Comparison of ENCODE assay signal across 21 cellular contexts in genomic region chr17:65220732-65221131, GRCh38.
A peak's percentile ranks its signal among the peaks of the same experiment; 100 is the strongest.
DNase-seq lines count a peak whose midpoint lies in the region; ATAC-seq and TF ChIP-seq lines count a peak whose summit lies in the region.
"Had no signal": no experiment of that assay in that cellular context is flagged by ENCODE, and none has a peak within 500 bp of the region (broad histone marks: within the 10 kb centered on the region; RNA-seq: fewer than 3 reads in every experiment).

No MANE protein-coding gene starts in this region.

- H3K36me3 ChIP-seq in adipocyte (ENCODE audit: control insufficient read depth, insufficient read depth, low read length, severe bottlenecking) (no peaks in the 10 kb centered on the region), mesendoderm (ENCODE audit: control insufficient read depth, insufficient read depth, low read length) (no peaks in the 10 kb centered on the region), esophagus squamous epithelium (no peaks in the 10 kb centered on the region)
- H3K36me3 ChIP-seq: left lung, pancreas had no signal

- H3K18ac ChIP-seq in mesendoderm (ENCODE audit: low read length), result no peak overlapping the region

- peaks cover 25% of the 10 kb centered on the region for H3K27me3 ChIP-seq in adipocyte (replicated peaks; ENCODE audit: control insufficient read depth, insufficient read depth, low read length)
- no peaks in the 10 kb centered on the region for H3K27me3 ChIP-seq in mesendoderm (ENCODE audit: insufficient read depth, low read length, poor library complexity)
- peaks cover 0 to 28% (median 0%) of the 10 kb centered on the region in 4 donors for H3K27me3 ChIP-seq in esophagus squamous epithelium
- H3K27me3 ChIP-seq: hepatocyte, left lung, pancreas had no signal

- H3K4me1 ChIP-seq in adipocyte (ENCODE audit: control insufficient read depth, insufficient read depth, low read length), result no peaks in the 10 kb centered on the region
- peaks cover 4% of the 10 kb centered on the region for H3K4me1 ChIP-seq in mesendoderm (ENCODE audit: control insufficient read depth, low read depth, low read length)
- H3K4me1 ChIP-seq in esophagus squamous epithelium, result no peaks in the 10 kb centered on the region
- H3K4me1 ChIP-seq: left lung, pancreas had no signal

- no peak overlapping the region for H4K5ac ChIP-seq in mesendoderm (ENCODE audit: low read length)

- no peak overlapping the region for H2BK5ac ChIP-seq in mesendoderm (ENCODE audit: low read length)

- no peak overlapping the region for H2BK15ac ChIP-seq in mesendoderm (replicated peaks; ENCODE audit: low read depth)

- TF ChIP-seq CTCF in esophagus squamous epithelium (IDR thresholded peaks at IDR 0.05), result no peak

- no peaks in the 10 kb centered on the region for H3K79me2 ChIP-seq in mesendoderm (ENCODE audit: control insufficient read depth, insufficient read depth, low read length)
- H3K79me2 ChIP-seq: hepatocyte had no signal

- peak; percentile 70 for DNase-seq in EH (ENCODE audit: low read depth)
- peak; percentile 57 for DNase-seq in HT1080 (ENCODE audit: low read depth)
- DNase-seq in adipocyte (ENCODE audit: low read depth), result peak; percentile 24
- DNase-seq in mesendoderm, result peak; percentile 95
- no peak for DNase-seq in esophagus squamous epithelium (lab: John Stamatoyannopoulos, UW)
- DNase-seq in stimulated activated naive CD4-positive, alpha-beta T cell (lab: John Stamatoyannopoulos, UW), result no peak
- DNase-seq: activated CD4-positive, alpha-beta T cell treated with anti-CD3 and anti-CD28 coated beads for 1 hour; central memory CD4-positive, alpha-beta T cell; COR-L47; effector CD8-positive, alpha-beta T cell; left lung; NCI-H1417 treated with DMSO at 0.1 percent for 48 hours; NCI-H345; pancreas; stimulated activated CD4-positive, alpha-beta T cell treated with anti-CD3 and anti-CD28 coated beads, Interleukin-4, amount 100 ng/mL, for 1 hour had no signal

- no peak overlapping the region for H3K4me3 ChIP-seq in adipocyte (ENCODE audit: low read length)
- H3K4me3 ChIP-seq in mesendoderm (ENCODE audit: low read length), result no peak overlapping the region
- no peak overlapping the region for H3K4me3 ChIP-seq in esophagus squamous epithelium
- H3K4me3 ChIP-seq: GM12878, hepatocyte, left lung, pancreas had no signal

- H3K9ac ChIP-seq in adipocyte (ENCODE audit: low read length) (no peak overlapping the region), mesendoderm (ENCODE audit: low read length) (no peak overlapping the region)
- H3K9ac ChIP-seq: KMS-11 had no signal

- H4K8ac ChIP-seq in mesendoderm (ENCODE audit: low read depth, low read length), result no peak overlapping the region

- H3K27ac ChIP-seq in mesendoderm (ENCODE audit: low read depth, low read length) (no peak overlapping the region), esophagus squamous epithelium (no peak overlapping the region)
- H3K27ac ChIP-seq: hepatocyte, KMS-11, left lung, pancreas had no signal

- no peak for TF ChIP-seq POLR2A in esophagus squamous epithelium (IDR thresholded peaks at IDR 0.05)

- no peak overlapping the region for H2BK120ac ChIP-seq in mesendoderm (ENCODE audit: low read depth, low read length)

- H2AK5ac ChIP-seq in mesendoderm (ENCODE audit: low read length), result no peak overlapping the region

- no peaks in the 10 kb centered on the region for H3K79me1 ChIP-seq in mesendoderm (ENCODE audit: low read length)

- H3K4ac ChIP-seq in mesendoderm (ENCODE audit: low read depth, low read length), result no peak overlapping the region

- H3K23ac ChIP-seq in mesendoderm (ENCODE audit: low read length), result no peak overlapping the region

- H3K4me2 ChIP-seq in mesendoderm (ENCODE audit: low read length), result no peak overlapping the region
- H3K4me2 ChIP-seq: hepatocyte, KMS-11 had no signal

- no peak overlapping the region for H3K56ac ChIP-seq in mesendoderm (ENCODE audit: low read length)

- ATAC-seq in GM21381 (IDR thresholded peaks at IDR 0.05; ENCODE audit: unreplicated experiment), result no peak
- ATAC-seq: activated T-helper 17 cell treated with anti-CD3 and anti-CD28 coated beads, Interleukin-2, amount 50 U/mL, for 72 hours; GM12878; left lung; pancreas; Right ventricle myocardium inferior had no signal

- intact Hi-C loops in esophagus squamous epithelium (cut with DNase I), result no loop called here

- no CpG with 5 or more reads among the region's 1 CpG for WGBS in mesendoderm (ENCODE audit: extremely low coverage, insufficient coverage, low lambda C conversion rate)
- 56 to 88% methylated on average over 1 of the region's 1 CpG for WGBS in esophagus squamous epithelium, 2 donors

- H3K9me3 ChIP-seq in adipocyte (ENCODE audit: control insufficient read depth, low read length), result no peaks in the 10 kb centered on the region
- H3K9me3 ChIP-seq in esophagus squamous epithelium, result no peaks in the 10 kb centered on the region
- H3K9me3 ChIP-seq: left lung, pancreas had no signal

Comparison
In these comparisons a context has a peak if more than half of its experiments do, and no peak if none do; other contexts are left out.
1. DNase-seq: peak in EH (single experiment), HT1080 (single experiment), adipocyte (single experiment) and mesendoderm (single experiment); none in esophagus squamous epithelium (single experiment) and stimulated activated naive CD4-positive, alpha-beta T cell (0 of 6).